8 cellular contexts compared by ENCODE assay signal in genomic region chr21:46184625-46185555, GRCh38. TPM values are rescaled to one million over a fixed set of nuclear protein-coding genes. Genes with fewer than 3 reads are reported as not detected.
DNase-seq lines count a peak whose midpoint lies in the region; ATAC-seq, FAIRE-seq and TF ChIP-seq lines count a peak whose summit lies in the region.

No MANE protein-coding gene starts in this region.

- H3K4me3 Mint-ChIP-seq in activated T-cell treated with anti-CD3 and anti-CD28 coated beads, Interleukin-2, amount 50 U/mL, for 4 hours = peak overlapping the region; percentile 80

- TF ChIP-seq POLR2A in GM12892 (IDR thresholded peaks at IDR 0.05; ENCODE audit: low read depth, low read length) = no peak

- H3K27me3 ChIP-seq in muscle layer of colon (ENCODE audit: control insufficient read depth in 1 of 2, insufficient read depth in 2 of 2, low read length in 2 of 2) = no peaks in the 10 kb centered on the region

- ATAC-seq in activated T-cell treated with anti-CD3 and anti-CD28 coated beads, Interleukin-2, amount 50 U/mL, for 4 hours = peak; percentile 81 to 82
- peak; percentile 58 for ATAC-seq in esophagus mucosa

- FAIRE-seq in GM12892 (lab: Jason Lieb, UNC) = no peak

- DNase-seq in ELR (ENCODE audit: low read depth) = peak; percentile 68
- DNase-seq in HT-29 (ENCODE audit: low spot score) = peak; percentile 23
- DNase-seq in OCI-M1 (lab: John Stamatoyannopoulos, UW) = peak; percentile 76
- peak; percentile 47 for DNase-seq in activated T-cell treated with anti-CD3 and anti-CD28 coated beads, Interleukin-2, amount 50 U/mL, for 4 hours
- DNase-seq in stimulated activated CD8-positive, alpha-beta memory T cell treated with anti-CD3 and anti-CD28 coated beads, Interleukin-4, amount 100 ng/mL, for 24 hours (ENCODE audit: low read depth) = peak; percentile 48
- DNase-seq in GM12892 (ENCODE audit: insufficient read length) = no peak

- H3K9me3 ChIP-seq in muscle layer of colon (ENCODE audit: low read length) = no peaks in the 10 kb centered on the region

- H3K36me3 ChIP-seq in muscle layer of colon (ENCODE audit: insufficient read depth, low read length) = no peaks in the 10 kb centered on the region

- peaks cover 1% of the 10 kb centered on the region for H3K4me1 Mint-ChIP-seq in activated T-cell treated with anti-CD3 and anti-CD28 coated beads, Interleukin-2, amount 50 U/mL, for 4 hours (ENCODE audit: low read depth)

- H3K36me3 Mint-ChIP-seq in activated T-cell treated with anti-CD3 and anti-CD28 coated beads, Interleukin-2, amount 50 U/mL, for 4 hours (ENCODE audit: insufficient read depth) = no peaks in the 10 kb centered on the region

- peak overlapping the region; percentile 68 for H3K27ac ChIP-seq in muscle layer of colon (ENCODE audit: low read depth, low read length)

- no peak overlapping the region for H3K9ac ChIP-seq in muscle layer of colon (ENCODE audit: low read length)

- H3K9me3 Mint-ChIP-seq in activated T-cell treated with anti-CD3 and anti-CD28 coated beads, Interleukin-2, amount 50 U/mL, for 4 hours = no peaks in the 10 kb centered on the region

- H3K4me3 ChIP-seq in muscle layer of colon (ENCODE audit: low read depth in 1 of 2, low read length in 2 of 2) = peak overlapping the region; percentile 33 to 57

- H3K4me1 ChIP-seq in muscle layer of colon (ENCODE audit: insufficient read depth, low read length) = no peaks in the 10 kb centered on the region

- no peaks in the 10 kb centered on the region for H3K27me3 Mint-ChIP-seq in activated T-cell treated with anti-CD3 and anti-CD28 coated beads, Interleukin-2, amount 50 U/mL, for 4 hours (ENCODE audit: low read depth)

RNA-seq across cellular contexts. Expression of gene SPATC1L, which starts 0.6 kb away (rescaled TPM):
- 8.3 and 12.7 TPM in 2 replicates for total RNA-seq in HT-29 (2014; rRNA removed; shearing (Covaris generic))
- total RNA-seq in activated T-cell treated with anti-CD3 and anti-CD28 coated beads, Interleukin-2, amount 50 U/mL, for 4 hours = 10 to 100 TPM in 2 of 3 donors, 1 to 10 TPM in 1; 6.8 to 17.5 (median 10.6) TPM
- total RNA-seq in esophagus mucosa = 7.2 TPM
- polyA plus RNA-seq in GM12892 (2012; ENCODE audit: missing spikeins) = 3.8 TPM

RNA-seq across cellular contexts. Expression of gene FTCD, which starts 29.5 kb away (rescaled TPM):
- 0.33 TPM in 1 of 2 replicates, not detected in the other for total RNA-seq in HT-29 (2014; rRNA removed; shearing (Covaris generic))
- under 1 TPM; 0.33 to 0.71 (median 0.40) TPM for total RNA-seq in activated T-cell treated with anti-CD3 and anti-CD28 coated beads, Interleukin-2, amount 50 U/mL, for 4 hours
- total RNA-seq in esophagus mucosa = 0.36 TPM
- polyA plus RNA-seq in GM12892 (2012; ENCODE audit: missing spikeins) = 1.3 TPM

RNA-seq across cellular contexts. Expression of gene LSS, which starts 43.7 kb away (rescaled TPM):
- total RNA-seq in HT-29 (2014; rRNA removed; shearing (Covaris generic)) = 95.6 and 109 TPM in 2 replicates
- total RNA-seq in activated T-cell treated with anti-CD3 and anti-CD28 coated beads, Interleukin-2, amount 50 U/mL, for 4 hours = 10 to 100 TPM; 14.5 to 20.6 (median 17.2) TPM
- total RNA-seq in esophagus mucosa = 92.6 TPM
- 33.0 TPM for polyA plus RNA-seq in GM12892 (2012; ENCODE audit: missing spikeins)
